In genomic region chr4:26459054-26459755, GRCh38 we compare ENCODE assay signal across 8 cellular contexts.
DNase-seq lines count a peak whose midpoint lies in the region; ATAC-seq and FAIRE-seq lines count a peak whose summit lies in the region.

No MANE protein-coding gene starts in this region.

- ATAC-seq in GM18868 (IDR thresholded peaks at IDR 0.05; ENCODE audit: unreplicated experiment), result peak; percentile 75

- FAIRE-seq in endometrium (lab: Jason Lieb, UNC), result peak; percentile 35

- DNase-seq in COR-L47 (lab: John Stamatoyannopoulos, UW), result peak; percentile 45
- peak; percentile 65 for DNase-seq in HuH-7.5 (ENCODE audit: low spot score)
- DNase-seq in RPMI8226, result peak; percentile 22
- DNase-seq in middle frontal gyrus (ENCODE audit: extremely low spot score, low spot score), result peak; percentile 20
- no peak for DNase-seq in activated gamma-delta T cell treated with Interleukin-2 at 50 U/mL for 16 hours
- DNase-seq in activated effector memory CD4-positive, alpha-beta T cell treated with Interleukin-2 at 50 U/mL for 16 hours, result no peak

Comparison
In these comparisons a context has a peak if more than half of its experiments do, and no peak if none do; other contexts are left out.
1. DNase-seq: peak in COR-L47 (single experiment), HuH-7.5 (single experiment), RPMI8226 (single experiment) and middle frontal gyrus (single experiment); none in activated gamma-delta T cell treated with Interleukin-2 at 50 U/mL for 16 hours (single experiment) and activated effector memory CD4-positive, alpha-beta T cell treated with Interleukin-2 at 50 U/mL for 16 hours (single experiment).